8 cellular contexts compared by ENCODE assay signal in the genomic region with DNA sequence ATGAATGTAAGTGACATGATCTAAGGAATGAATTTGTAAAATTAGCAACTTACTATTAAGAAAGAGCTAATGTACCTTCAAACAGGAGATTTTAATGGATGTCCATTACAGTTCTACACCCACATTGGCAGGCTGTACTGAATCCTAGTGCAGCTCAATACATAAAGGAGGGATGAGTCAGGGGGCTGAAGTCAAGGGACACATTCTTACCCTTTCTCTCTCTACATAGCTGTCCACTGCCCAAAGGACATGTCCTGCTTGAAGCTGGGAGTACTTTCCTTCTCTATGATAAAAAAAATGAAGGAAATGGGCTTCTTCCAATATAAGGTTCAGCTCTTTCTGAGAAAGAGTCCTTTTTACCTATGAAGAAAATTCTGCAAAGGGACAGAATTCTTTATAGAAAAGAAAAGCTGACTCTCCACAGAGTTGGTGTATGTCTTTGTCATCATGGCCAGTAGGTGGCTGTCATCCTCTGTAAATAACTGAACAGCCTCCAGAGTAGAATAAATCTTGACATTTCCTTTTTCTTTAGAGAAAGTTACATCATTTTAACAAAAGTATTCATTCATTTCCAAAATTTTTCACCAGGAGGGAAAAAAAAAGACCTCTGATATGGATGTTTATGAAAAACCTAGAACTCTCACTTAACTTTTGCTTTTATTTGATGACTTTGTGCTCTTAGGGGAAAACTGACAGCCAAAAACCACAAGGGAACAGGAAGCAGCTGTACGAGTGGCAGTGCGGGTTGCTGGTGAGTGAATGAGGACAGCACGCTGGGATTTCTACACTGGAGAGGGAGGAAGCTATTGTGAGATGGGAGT. TPM values are rescaled to one million over a fixed set of nuclear protein-coding genes. Genes with fewer than 3 reads are reported as not detected.
DNase-seq lines count a peak whose midpoint lies in the region; ATAC-seq and TF ChIP-seq lines count a peak whose summit lies in the region.

No MANE protein-coding gene starts in this region.

- CTCF ChIA-PET in naive thymus-derived CD4-positive, alpha-beta T cell (lab: Charles Lee), result interaction anchor here (0.6 to 2.3 kb wide), 5 partner anchors 9 to 112 kb away, joined by 3 to 10 read pairs (median 3); no protein-coding TSS in a partner anchor

- peaks cover 4 to 14% (median 6%) of the 10 kb centered on the region in 7 donors for H3K4me1 Mint-ChIP-seq in naive thymus-derived CD4-positive, alpha-beta T cell

- H3K4me3 ChIP-seq in epithelial cell of proximal tubule (ENCODE audit: low read depth, low read length), result no peak overlapping the region
- H3K4me3 ChIP-seq in naive thymus-derived CD4-positive, alpha-beta T cell (ENCODE audit: low read length), result no peak overlapping the region

- peaks cover 0 to 3% of the 10 kb centered on the region in 2 donors for H3K4me1 ChIP-seq in naive thymus-derived CD4-positive, alpha-beta T cell (ENCODE audit: control insufficient read depth in 2 of 2, insufficient read depth in 2 of 2, low read length in 2 of 2)

- intact Hi-C loops in naive thymus-derived CD4-positive, alpha-beta T cell (cut with micrococcal nuclease), result loop anchor here (1.0 to 5.0 kb wide), 4 partner anchors 64 to 534 kb away; no protein-coding TSS in a partner anchor

- no peaks in the 10 kb centered on the region for H3K36me3 ChIP-seq in naive thymus-derived CD4-positive, alpha-beta T cell (ENCODE audit: control insufficient read depth in 2 of 3, insufficient read depth in 3 of 3, low read length in 3 of 3)

- H3K27me3 ChIP-seq in naive thymus-derived CD4-positive, alpha-beta T cell (ENCODE audit: control insufficient read depth in 2 of 2, insufficient read depth in 2 of 2, low read length in 2 of 2), result no peaks in the 10 kb centered on the region

- H3K27ac Mint-ChIP-seq in naive thymus-derived CD4-positive, alpha-beta T cell, result no peak overlapping the region

- POLR2A ChIA-PET in naive thymus-derived CD4-positive, alpha-beta T cell (lab: Charles Lee), result interaction anchor here (0.5 kb wide), 1 partner anchor 497 kb away, joined by 3 read pairs; no protein-coding TSS in a partner anchor

- no peak overlapping the region for H3K27ac ChIP-seq in naive thymus-derived CD4-positive, alpha-beta T cell (ENCODE audit: low read depth, low read length)

- DNase-seq in DMS153 (lab: John Stamatoyannopoulos, UW), result peak; percentile 68
- no peak for DNase-seq in epithelial cell of proximal tubule (ENCODE audit: low read depth)
- DNase-seq in naive thymus-derived CD4-positive, alpha-beta T cell, result peak in 5 of 9 donors; percentile 7 to 23 (median 12)
- no peak for DNase-seq in GOT3 (lab: John Stamatoyannopoulos, UW)
- DNase-seq in NCI-H446 (lab: John Stamatoyannopoulos, UW), result no peak

- ATAC-seq in GM19043 (IDR thresholded peaks at IDR 0.05; ENCODE audit: low read depth, unreplicated experiment), result peak; percentile 81
- ATAC-seq in HG03175 (IDR thresholded peaks at IDR 0.05; ENCODE audit: unreplicated experiment), result peak; percentile 70
- peak; percentile 78 for ATAC-seq in naive thymus-derived CD4-positive, alpha-beta T cell

- peak overlapping the region in 6 of 10 donors; percentile 4 to 52 (median 21) for H3K4me3 Mint-ChIP-seq in naive thymus-derived CD4-positive, alpha-beta T cell

- peaks cover 4 to 60% (median 16%) of the 10 kb centered on the region in 5 donors for H3K27me3 Mint-ChIP-seq in naive thymus-derived CD4-positive, alpha-beta T cell

- no peaks in the 10 kb centered on the region for H3K9me3 Mint-ChIP-seq in naive thymus-derived CD4-positive, alpha-beta T cell

- no peaks in the 10 kb centered on the region for H3K36me3 Mint-ChIP-seq in naive thymus-derived CD4-positive, alpha-beta T cell

- peak; percentile 76 for TF ChIP-seq CTCF in epithelial cell of proximal tubule (conservative IDR thresholded peaks at IDR 0.05; ENCODE audit: low read depth, low read length)

- no peaks in the 10 kb centered on the region for H3K9me3 ChIP-seq in naive thymus-derived CD4-positive, alpha-beta T cell (ENCODE audit: control insufficient read depth in 2 of 3, low read length in 3 of 3)

TF ChIP-seq in PFSK-1, 5 proteins besides CTCF, POLR2A, EP300 and RAD21:
- TF ChIP-seq, protein P1, sequence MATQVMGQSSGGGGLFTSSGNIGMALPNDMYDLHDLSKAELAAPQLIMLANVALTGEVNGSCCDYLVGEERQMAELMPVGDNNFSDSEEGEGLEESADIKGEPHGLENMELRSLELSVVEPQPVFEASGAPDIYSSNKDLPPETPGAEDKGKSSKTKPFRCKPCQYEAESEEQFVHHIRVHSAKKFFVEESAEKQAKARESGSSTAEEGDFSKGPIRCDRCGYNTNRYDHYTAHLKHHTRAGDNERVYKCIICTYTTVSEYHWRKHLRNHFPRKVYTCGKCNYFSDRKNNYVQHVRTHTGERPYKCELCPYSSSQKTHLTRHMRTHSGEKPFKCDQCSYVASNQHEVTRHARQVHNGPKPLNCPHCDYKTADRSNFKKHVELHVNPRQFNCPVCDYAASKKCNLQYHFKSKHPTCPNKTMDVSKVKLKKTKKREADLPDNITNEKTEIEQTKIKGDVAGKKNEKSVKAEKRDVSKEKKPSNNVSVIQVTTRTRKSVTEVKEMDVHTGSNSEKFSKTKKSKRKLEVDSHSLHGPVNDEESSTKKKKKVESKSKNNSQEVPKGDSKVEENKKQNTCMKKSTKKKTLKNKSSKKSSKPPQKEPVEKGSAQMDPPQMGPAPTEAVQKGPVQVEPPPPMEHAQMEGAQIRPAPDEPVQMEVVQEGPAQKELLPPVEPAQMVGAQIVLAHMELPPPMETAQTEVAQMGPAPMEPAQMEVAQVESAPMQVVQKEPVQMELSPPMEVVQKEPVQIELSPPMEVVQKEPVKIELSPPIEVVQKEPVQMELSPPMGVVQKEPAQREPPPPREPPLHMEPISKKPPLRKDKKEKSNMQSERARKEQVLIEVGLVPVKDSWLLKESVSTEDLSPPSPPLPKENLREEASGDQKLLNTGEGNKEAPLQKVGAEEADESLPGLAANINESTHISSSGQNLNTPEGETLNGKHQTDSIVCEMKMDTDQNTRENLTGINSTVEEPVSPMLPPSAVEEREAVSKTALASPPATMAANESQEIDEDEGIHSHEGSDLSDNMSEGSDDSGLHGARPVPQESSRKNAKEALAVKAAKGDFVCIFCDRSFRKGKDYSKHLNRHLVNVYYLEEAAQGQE (IDR thresholded peaks at IDR 0.05; ENCODE audit: insufficient read depth in 1 of 2, low read depth in 2 of 2, low read length in 2 of 2), result no peak
- TF ChIP-seq POLR2AphosphoS5 (IDR thresholded peaks at IDR 0.05; ENCODE audit: low read depth, low read length) (no peak), FOXP2 (optimal IDR thresholded peaks at IDR 0.05; ENCODE audit: borderline replicate concordance, extremely low read depth, extremely low read length, insufficient read depth) (no peak), SIN3A (IDR thresholded peaks at IDR 0.05; ENCODE audit: borderline replicate concordance, insufficient read depth, low read length) (peak; percentile 64; the same call in 1 of the 2 replicates), TAF1 (IDR thresholded peaks at IDR 0.05; ENCODE audit: borderline replicate concordance, insufficient read depth, low read length) (no peak)

RNA-seq across cellular contexts. Expression of a gene that starts 13.1 kb away (rescaled TPM):
- not detected for polyA plus RNA-seq in PFSK-1 (2012; ENCODE audit: insufficient read length, low read depth)
- not detected in 2 replicates for total RNA-seq in epithelial cell of proximal tubule
- not detected for total RNA-seq in naive thymus-derived CD4-positive, alpha-beta T cell
- polyA plus RNA-seq in naive thymus-derived CD4-positive, alpha-beta T cell, result not detected

RNA-seq across cellular contexts. Expression of a gene that starts 24.9 kb away (rescaled TPM):
- polyA plus RNA-seq in PFSK-1 (2012; ENCODE audit: insufficient read length, low read depth), result not detected
- not detected in 2 replicates for total RNA-seq in epithelial cell of proximal tubule
- not detected for total RNA-seq in naive thymus-derived CD4-positive, alpha-beta T cell
- not detected for polyA plus RNA-seq in naive thymus-derived CD4-positive, alpha-beta T cell

RNA-seq across cellular contexts. Expression of a gene that starts 35.8 kb away (rescaled TPM):
- polyA plus RNA-seq in PFSK-1 (2012; ENCODE audit: insufficient read length, low read depth), result not detected
- total RNA-seq in epithelial cell of proximal tubule, result not detected in 2 replicates
- total RNA-seq in naive thymus-derived CD4-positive, alpha-beta T cell, result not detected
- polyA plus RNA-seq in naive thymus-derived CD4-positive, alpha-beta T cell, result not detected

RNA-seq across cellular contexts. Expression of a gene that starts 46.0 kb away (rescaled TPM):
- not detected for polyA plus RNA-seq in PFSK-1 (2012; ENCODE audit: insufficient read length, low read depth)
- total RNA-seq in epithelial cell of proximal tubule, result not detected in 2 replicates
- not detected for total RNA-seq in naive thymus-derived CD4-positive, alpha-beta T cell
- polyA plus RNA-seq in naive thymus-derived CD4-positive, alpha-beta T cell, result not detected

RNA-seq across cellular contexts. Expression of a gene that starts 50.9 kb away (rescaled TPM):
- not detected for polyA plus RNA-seq in PFSK-1 (2012; ENCODE audit: insufficient read length, low read depth)
- not detected in 2 replicates for total RNA-seq in epithelial cell of proximal tubule
- total RNA-seq in naive thymus-derived CD4-positive, alpha-beta T cell, result not detected
- polyA plus RNA-seq in naive thymus-derived CD4-positive, alpha-beta T cell, result not detected

Comparison
In these comparisons a context has a peak if more than half of its experiments do, and no peak if none do; other contexts are left out.
1. DNase-seq: peak in DMS153 (single experiment) and naive thymus-derived CD4-positive, alpha-beta T cell (5 of 9); none in epithelial cell of proximal tubule (single experiment), GOT3 (single experiment) and NCI-H446 (0 of 2).
2. Peak in every context shown above with its lines, with median percentiles within 50 percentile points of each other: ATAC-seq.